8 cellular contexts compared by ENCODE assay signal in genomic region chr3:178385280-178385952, GRCh38.
DNase-seq lines count a peak whose midpoint lies in the region; ATAC-seq and TF ChIP-seq lines count a peak whose summit lies in the region.

No MANE protein-coding gene starts in this region.

- no peaks in the 10 kb centered on the region for H4K20me1 ChIP-seq in mammary epithelial cell (ENCODE audit: insufficient read depth, low read length)

- dilution Hi-C loops in mammary epithelial cell (cut with HindIII; ENCODE audit: low sequenced_read_pairs): no loop called here

- TF ChIP-seq CTCF in mammary epithelial cell (conservative IDR thresholded peaks at IDR 0.05 in 1 of 2, IDR thresholded peaks at IDR 0.05 in 1 of 2; ENCODE audit: extremely low read depth in 1 of 2, insufficient read depth in 1 of 2, low read depth in 1 of 2, low read length in 2 of 2): peak; percentile 77 to 95
- peak; percentile 72 to 84 (median 80) for TF ChIP-seq CTCF in tibial nerve (IDR thresholded peaks at IDR 0.05)

- H3K36me3 ChIP-seq in mammary epithelial cell (ENCODE audit: insufficient read depth, low read length) (no peaks in the 10 kb centered on the region), tibial nerve (no peaks in the 10 kb centered on the region)

- TF ChIP-seq EP300 in tibial nerve (IDR thresholded peaks at IDR 0.05): no peak

- no peaks in the 10 kb centered on the region for H3K27me3 ChIP-seq in mammary epithelial cell (ENCODE audit: insufficient read depth, low read length)
- no peaks in the 10 kb centered on the region for H3K27me3 ChIP-seq in tibial nerve

- H3K4me1 ChIP-seq in mammary epithelial cell (ENCODE audit: insufficient read depth, low read length): peaks cover 8% of the 10 kb centered on the region
- peaks cover 0 to 31% (median 0%) of the 10 kb centered on the region in 4 donors for H3K4me1 ChIP-seq in tibial nerve

- no peak overlapping the region for H2AFZ ChIP-seq in mammary epithelial cell (ENCODE audit: low read depth, low read length)

- H3K9me3 ChIP-seq in mammary epithelial cell (replicated peaks; ENCODE audit: insufficient read depth, low read length) (no peaks in the 10 kb centered on the region), tibial nerve (no peaks in the 10 kb centered on the region)

- WGBS in mammary epithelial cell (ENCODE audit: low coverage, missing lambda C conversion rate): 49% methylated on average over 5 of the region's 5 CpGs
- WGBS in tibial nerve, 2 donors: 56 to 59% methylated on average over 5 of the region's 5 CpGs

- intact Hi-C loops in mammary epithelial cell (cut with micrococcal nuclease): loop anchor here (1.0 to 10.0 kb wide), 7 partner anchors 301 to 1951 kb away; no protein-coding TSS in a partner anchor

- H3K4me2 ChIP-seq in mammary epithelial cell (ENCODE audit: insufficient read depth, low read depth, low read length): no peak overlapping the region

- no peak overlapping the region for H3K27ac ChIP-seq in mammary epithelial cell (ENCODE audit: insufficient read depth, low read depth, low read length)
- H3K27ac ChIP-seq in tibial nerve: no peak overlapping the region

- in situ Hi-C loops in mammary epithelial cell (cut with MboI; ENCODE audit: low sequenced_read_pairs in 2 of 2): no loop called here

- DNase-seq in stimulated activated CD4-positive, alpha-beta T cell treated with anti-CD3 and anti-CD28 coated beads, Interleukin-15, amount 100 ng/mL, for 24 hours: peak; percentile 14
- DNase-seq in stimulated activated CD4-positive, alpha-beta T cell treated with anti-CD3 and anti-CD28 coated beads, Interleukin-12 subunit alpha, Interleukin-12 subunit beta, amount 100 ng/mL, for 4 hours: no peak
- DNase-seq in NCI-H460 (ENCODE audit: extremely low read depth, low read depth): peak; percentile 29
- peak; percentile 29 for DNase-seq in mammary epithelial cell
- DNase-seq in kidney glomerular epithelial cell (lab: John Stamatoyannopoulos, UW): peak; percentile 71
- DNase-seq in tibial nerve (ENCODE audit: low spot score in 2 of 2): peak in 1 of 2 donors; percentile 72

- no peak for TF ChIP-seq POLR2A in tibial nerve (IDR thresholded peaks at IDR 0.05)

- CTCF ChIA-PET in mammary epithelial cell (lab: Charles Lee; ENCODE audit: low non-redundant PET): interaction anchor here (0.5 to 0.7 kb wide), 3 partner anchors 94 to 1513 kb away, joined by 3 to 9 read pairs (median 4); no protein-coding TSS in a partner anchor

- no peak overlapping the region for H3K9ac ChIP-seq in mammary epithelial cell (ENCODE audit: insufficient read depth, low read length)

- H3K79me2 ChIP-seq in mammary epithelial cell (ENCODE audit: insufficient read depth, low read length): no peaks in the 10 kb centered on the region

- no TSS peak for BruUV-seq in mammary epithelial cell (replicated peaks; lab: Mats Ljungman, UMichigan)

- H3K4me3 ChIP-seq in mammary epithelial cell (replicated peaks in 1 of 3; ENCODE audit: insufficient read depth in 1 of 3, low read depth in 2 of 3, low read length in 3 of 3): no peak overlapping the region
- no peak overlapping the region for H3K4me3 ChIP-seq in tibial nerve

- ATAC-seq in HG02973 (IDR thresholded peaks at IDR 0.05; ENCODE audit: unreplicated experiment) (peak; percentile 64), GM19328 (IDR thresholded peaks at IDR 0.05; ENCODE audit: unreplicated experiment) (no peak)
